ENCODE assay signal across 11 cellular contexts in the genomic region with DNA sequence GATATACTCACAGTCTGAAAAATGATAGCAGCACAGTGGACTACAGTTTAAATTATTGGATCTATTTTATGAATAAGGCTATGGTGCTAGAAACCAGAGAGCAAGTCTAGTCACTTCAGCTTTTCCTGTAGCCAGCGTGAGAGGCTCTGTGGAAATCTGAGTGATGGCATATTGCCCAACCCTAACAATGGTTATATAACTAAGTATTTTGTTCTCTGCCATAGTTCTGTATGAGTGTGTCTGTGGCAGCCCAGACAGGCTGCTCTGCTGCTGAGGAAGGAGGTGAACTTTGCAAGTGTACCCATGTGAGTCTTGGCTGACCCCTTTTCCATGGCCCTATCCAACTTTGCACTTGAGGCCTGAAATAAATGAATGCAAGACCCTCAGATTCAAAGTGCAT.
DNase-seq lines count a peak whose midpoint lies in the region; ATAC-seq and TF ChIP-seq lines count a peak whose summit lies in the region.
"Had no signal": no experiment of that assay in that cellular context is flagged by ENCODE, and none has a peak within 500 bp of the region (broad histone marks: within the 10 kb centered on the region; RNA-seq: fewer than 3 reads in every experiment).

No MANE protein-coding gene starts in this region.

- intact Hi-C loops in left ventricle myocardium superior (cut with micrococcal nuclease): no loop called here
- intact Hi-C loops in activated CD8-positive, alpha-beta T cell treated with anti-CD3 and anti-CD28 coated beads for 36 hours (cut with micrococcal nuclease): no loop called here

- TF ChIP-seq CTCF in activated CD8-positive, alpha-beta T cell treated with anti-CD3 and anti-CD28 coated beads for 36 hours (IDR thresholded peaks at IDR 0.05): no peak

- CTCF ChIA-PET in activated CD8-positive, alpha-beta T cell treated with anti-CD3 and anti-CD28 coated beads for 36 hours (lab: Charles Lee): no interaction called here

- DNase-seq in NCI-H2171 treated with DMSO at 0.1 percent for 48 hours (lab: John Stamatoyannopoulos, UW) (peak; percentile 27), NCI-H2171 (lab: John Stamatoyannopoulos, UW) (no peak), astrocyte of the hippocampus (ENCODE audit: low read depth, low spot score) (peak; percentile 86), left ventricle myocardium superior (peak; percentile 38), superior temporal gyrus (ENCODE audit: extremely low spot score) (peak; percentile 83)
- no peak for DNase-seq in activated CD8-positive, alpha-beta T cell treated with anti-CD3 and anti-CD28 coated beads for 36 hours
- no peak for DNase-seq in activated T-cell treated with anti-CD3 and anti-CD28 coated beads, Interleukin-2, amount 50 U/mL, for 4 hours
- no peak for DNase-seq in activated CD4-positive, alpha-beta T cell treated with anti-CD3 and anti-CD28 coated beads for 48 hours
- DNase-seq: sigmoid colon had no signal

- ATAC-seq in left ventricle myocardium superior: peak; percentile 92
- no peak for ATAC-seq in activated CD8-positive, alpha-beta T cell treated with anti-CD3 and anti-CD28 coated beads for 36 hours
- no peak for ATAC-seq in activated T-cell treated with anti-CD3 and anti-CD28 coated beads, Interleukin-2, amount 50 U/mL, for 4 hours
- ATAC-seq: A549, K562 had no signal

- H3K27ac Mint-ChIP-seq in activated CD8-positive, alpha-beta T cell treated with anti-CD3 and anti-CD28 coated beads for 36 hours: no peak overlapping the region

- no peaks in the 10 kb centered on the region for H3K36me3 Mint-ChIP-seq in activated CD8-positive, alpha-beta T cell treated with anti-CD3 and anti-CD28 coated beads for 36 hours (ENCODE audit: low read depth)
- no peaks in the 10 kb centered on the region for H3K36me3 Mint-ChIP-seq in activated T-cell treated with anti-CD3 and anti-CD28 coated beads, Interleukin-2, amount 50 U/mL, for 4 hours (ENCODE audit: insufficient read depth)

- POLR2A ChIA-PET in activated CD8-positive, alpha-beta T cell treated with anti-CD3 and anti-CD28 coated beads for 36 hours (lab: Charles Lee): no interaction called here

- no peaks in the 10 kb centered on the region for H3K4me1 Mint-ChIP-seq in activated CD8-positive, alpha-beta T cell treated with anti-CD3 and anti-CD28 coated beads for 36 hours (ENCODE audit: low read depth)
- no peaks in the 10 kb centered on the region for H3K4me1 Mint-ChIP-seq in activated T-cell treated with anti-CD3 and anti-CD28 coated beads, Interleukin-2, amount 50 U/mL, for 4 hours (ENCODE audit: low read depth)

- H3K9me3 Mint-ChIP-seq in activated CD8-positive, alpha-beta T cell treated with anti-CD3 and anti-CD28 coated beads for 36 hours: no peaks in the 10 kb centered on the region
- H3K9me3 Mint-ChIP-seq in activated T-cell treated with anti-CD3 and anti-CD28 coated beads, Interleukin-2, amount 50 U/mL, for 4 hours: no peaks in the 10 kb centered on the region

- H3K27me3 Mint-ChIP-seq in activated CD8-positive, alpha-beta T cell treated with anti-CD3 and anti-CD28 coated beads for 36 hours: no peaks in the 10 kb centered on the region
- no peaks in the 10 kb centered on the region for H3K27me3 Mint-ChIP-seq in activated T-cell treated with anti-CD3 and anti-CD28 coated beads, Interleukin-2, amount 50 U/mL, for 4 hours (ENCODE audit: low read depth)

- H3K4me3 Mint-ChIP-seq in activated CD8-positive, alpha-beta T cell treated with anti-CD3 and anti-CD28 coated beads for 36 hours: no peak overlapping the region
- no peak overlapping the region for H3K4me3 Mint-ChIP-seq in activated T-cell treated with anti-CD3 and anti-CD28 coated beads, Interleukin-2, amount 50 U/mL, for 4 hours

Comparison
In these comparisons a context has a peak if more than half of its experiments do, and no peak if none do; other contexts are left out.
1. DNase-seq: peak in NCI-H2171 treated with DMSO at 0.1 percent for 48 hours (single experiment), astrocyte of the hippocampus (single experiment), left ventricle myocardium superior (single experiment) and superior temporal gyrus (single experiment); none in NCI-H2171 (single experiment), activated CD8-positive, alpha-beta T cell treated with anti-CD3 and anti-CD28 coated beads for 36 hours (single experiment), activated T-cell treated with anti-CD3 and anti-CD28 coated beads, Interleukin-2, amount 50 U/mL, for 4 hours (single experiment) and activated CD4-positive, alpha-beta T cell treated with anti-CD3 and anti-CD28 coated beads for 48 hours (single experiment).